Comparison of ENCODE assay signal across 1 cellular context in genomic region chr5:125004009-125004408, GRCh38.
TF ChIP-seq lines count a peak whose summit lies in the region.

No MANE protein-coding gene starts in this region.

TF ChIP-seq in K562, 482 proteins besides CTCF, POLR2A, EP300 and RAD21 (continued from another document):
- no peak for TF ChIP-seq DLX4 (CRISPR knock-in tag; IDR thresholded peaks at IDR 0.05)
